12 cellular contexts compared by ENCODE assay signal in the genomic region with DNA sequence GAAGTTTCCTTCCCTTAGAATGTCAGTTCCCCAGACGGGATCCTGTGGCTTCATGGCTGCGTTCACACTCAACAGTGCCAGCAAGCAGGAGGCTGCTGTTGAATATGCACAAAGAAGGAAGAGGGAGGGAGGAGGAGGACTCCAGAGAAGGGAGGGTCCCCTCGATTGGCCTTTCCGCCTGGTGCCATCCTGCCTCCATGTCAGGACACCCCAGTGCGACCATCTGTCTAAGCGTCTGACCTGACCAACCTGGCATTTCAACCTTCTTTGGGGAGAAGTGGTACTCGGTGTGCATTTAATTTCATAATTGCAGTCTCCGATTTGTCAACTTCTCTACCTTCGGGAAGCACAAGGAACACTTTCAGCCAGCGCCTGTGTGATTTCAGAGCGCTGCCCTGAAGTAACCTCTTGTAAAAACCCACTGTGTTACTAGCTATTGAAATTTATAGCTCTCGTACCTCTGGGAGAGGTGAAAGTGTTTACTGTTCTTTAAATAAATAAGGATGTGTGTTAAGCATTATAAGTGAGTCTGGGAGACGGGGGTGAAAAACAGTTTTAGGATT.
A peak's percentile ranks its signal among the peaks of the same experiment; 100 is the strongest.
DNase-seq lines count a peak whose midpoint lies in the region; ATAC-seq and TF ChIP-seq lines count a peak whose summit lies in the region.
"Had no signal": no experiment of that assay in that cellular context is flagged by ENCODE, and none has a peak within 500 bp of the region (broad histone marks: within the 10 kb centered on the region; RNA-seq: fewer than 3 reads in every experiment).

No MANE protein-coding gene starts in this region.

- intact Hi-C loops in sigmoid colon (cut with DNase I), result no loop called here

- H3K27me3 ChIP-seq in H7 (ENCODE audit: control insufficient read depth, insufficient read depth, low read length) (0 out of 2 replicates have a peak, but pooled peaks cover 1% of the 10 kb centered on the region), sigmoid colon (peaks cover 0 to 6% (median 0%) of the 10 kb centered on the region in 3 donors)

- H3K27ac ChIP-seq in sigmoid colon, result peak overlapping the region in 3 of 4 donors; percentile 45 to 67 (median 52)
- H3K27ac ChIP-seq: thoracic aorta had no signal

- peaks cover 0 to 24% (median 19%) of the 10 kb centered on the region in 4 donors for H3K4me1 ChIP-seq in sigmoid colon

- no peaks in the 10 kb centered on the region for H3K36me3 ChIP-seq in H7 (replicated peaks; ENCODE audit: control insufficient read depth, insufficient read depth, low read length)
- no peaks in the 10 kb centered on the region for H3K36me3 ChIP-seq in sigmoid colon
- H3K36me3 ChIP-seq: thoracic aorta had no signal

- TF ChIP-seq CTCF in sigmoid colon (IDR thresholded peaks at IDR 0.05), result no peak

- ATAC-seq in GM19467 (IDR thresholded peaks at IDR 0.05; ENCODE audit: unreplicated experiment), result no peak
- ATAC-seq: T-helper 17 cell had no signal

- TF ChIP-seq EP300 in sigmoid colon (IDR thresholded peaks at IDR 0.05), result peak in 1 of 4 donors; percentile 36

- peak; percentile 72 for DNase-seq in H7
- peak; percentile 66 for DNase-seq in NCI-H345 treated with DMSO at 0.1 percent for 48 hours (lab: John Stamatoyannopoulos, UW; ENCODE audit: unreplicated experiment)
- DNase-seq in inferior parietal cortex (ENCODE audit: extremely low spot score), result peak; percentile 5
- no peak for DNase-seq in sigmoid colon
- DNase-seq in T1000 (lab: John Stamatoyannopoulos, UW), result no peak
- no peak for DNase-seq in activated naive CD4-positive, alpha-beta T cell treated with anti-CD3 and anti-CD28 coated beads, Interleukin-2, amount 50 U/mL, for 16 hours
- DNase-seq: activated CD4-positive, alpha-beta T cell treated with anti-CD3 and anti-CD28 coated beads, Interleukin-2, amount 10 ng/mL, durations not matched to agents 24 days and 14 days; activated T-cell treated with anti-CD3 and anti-CD28 coated beads, Interleukin-2, amount 50 U/mL, for 48 hours; CD8-positive, alpha-beta memory T cell; T-helper 17 cell had no signal

- no peak for TF ChIP-seq POLR2A in sigmoid colon (IDR thresholded peaks at IDR 0.05)

- H3K4me3 ChIP-seq in H7 (ENCODE audit: insufficient read depth, low read depth, low read length) (no peak overlapping the region), sigmoid colon (peak overlapping the region in 1 of 4 donors; percentile 26)
- H3K4me3 ChIP-seq: thoracic aorta had no signal

- no peaks in the 10 kb centered on the region for H3K9me3 ChIP-seq in sigmoid colon
- H3K9me3 ChIP-seq: thoracic aorta had no signal

- WGBS in sigmoid colon, 2 donors, result 7 to 25% methylated on average over 13 of the region's 13 CpGs

Comparison
In these comparisons a context has a peak if more than half of its experiments do, and no peak if none do; other contexts are left out.
1. DNase-seq: peak in H7 (single experiment), NCI-H345 treated with DMSO at 0.1 percent for 48 hours (single experiment) and inferior parietal cortex (single experiment); none in sigmoid colon (single experiment), T1000 (single experiment) and activated naive CD4-positive, alpha-beta T cell treated with anti-CD3 and anti-CD28 coated beads, Interleukin-2, amount 50 U/mL, for 16 hours (single experiment).